Comparison of ENCODE assay signal across 23 cellular contexts in genomic region chr3:107669669-107670068, GRCh38.
"Had no signal": no experiment of that assay in that cellular context is flagged by ENCODE, and none has a peak within 500 bp of the region (broad histone marks: within the 10 kb centered on the region; RNA-seq: fewer than 3 reads in every experiment).

No MANE protein-coding gene starts in this region.

- H3K4me2 ChIP-seq: hepatocyte had no signal

- H3K4me1 ChIP-seq: foreskin keratinocyte, lower lobe of right lung, pancreas, upper lobe of right lung, vagina had no signal

- H3K4me3 Mint-ChIP-seq: dendritic cell treated with granulocyte-macrophage colony-stimulating factor and Interleukin-4, amounts not matched to agents 40 ng/mL and 50 ng/mL, for 4 days; effector memory CD8-positive, alpha-beta T cell; naive thymus-derived CD8-positive, alpha-beta T cell; stimulated activated memory B cell treated with anti-CD40 and anti-IgM and Interleukin-4, amounts not matched to agents 10 μg/mL and 1 μg/mL and 100 μg/mL, for 72 hours; stimulated activated naive CD8-positive, alpha-beta T cell treated with anti-CD3 and anti-CD28 coated beads, Interleukin-15, Interleukin-2, amounts not matched to agents 100 ng/mL and 50 ng/mL, for 24 hours had no signal

- H3K9me3 Mint-ChIP-seq: dendritic cell treated with granulocyte-macrophage colony-stimulating factor and Interleukin-4, amounts not matched to agents 40 ng/mL and 50 ng/mL, for 4 days; effector memory CD8-positive, alpha-beta T cell; naive thymus-derived CD8-positive, alpha-beta T cell; stimulated activated memory B cell treated with anti-CD40 and anti-IgM and Interleukin-4, amounts not matched to agents 10 μg/mL and 1 μg/mL and 100 μg/mL, for 72 hours; stimulated activated naive CD8-positive, alpha-beta T cell treated with anti-CD3 and anti-CD28 coated beads, Interleukin-15, Interleukin-2, amounts not matched to agents 100 ng/mL and 50 ng/mL, for 24 hours had no signal

- H3K27me3 Mint-ChIP-seq: dendritic cell treated with granulocyte-macrophage colony-stimulating factor and Interleukin-4, amounts not matched to agents 40 ng/mL and 50 ng/mL, for 4 days; effector memory CD8-positive, alpha-beta T cell; naive thymus-derived CD8-positive, alpha-beta T cell; progenitor cell of endocrine pancreas; stimulated activated memory B cell treated with anti-CD40 and anti-IgM and Interleukin-4, amounts not matched to agents 10 μg/mL and 1 μg/mL and 100 μg/mL, for 72 hours; stimulated activated naive CD8-positive, alpha-beta T cell treated with anti-CD3 and anti-CD28 coated beads, Interleukin-15, Interleukin-2, amounts not matched to agents 100 ng/mL and 50 ng/mL, for 24 hours had no signal

- H3K4me3 ChIP-seq: esophagus muscularis mucosa, hepatocyte, left ventricle myocardium inferior, lower lobe of right lung, pancreas, tibial nerve, upper lobe of right lung, vagina had no signal

- H3K36me3 Mint-ChIP-seq: stimulated activated memory B cell treated with anti-CD40 and anti-IgM and Interleukin-4, amounts not matched to agents 10 μg/mL and 1 μg/mL and 100 μg/mL, for 72 hours had no signal

- H3K36me3 ChIP-seq: esophagus muscularis mucosa, lower lobe of right lung, pancreas, tibial nerve, upper lobe of right lung, vagina had no signal

- H3K27me3 ChIP-seq: esophagus muscularis mucosa, foreskin keratinocyte, hepatocyte, pancreas, tibial nerve, upper lobe of right lung, vagina had no signal

- H2AFZ ChIP-seq: hepatocyte had no signal

- DNase-seq: effector memory CD8-positive, alpha-beta T cell; foreskin keratinocyte; head of caudate nucleus; kidney; left cardiac atrium; left ventricle myocardium inferior; lower lobe of right lung; mesendoderm; naive thymus-derived CD8-positive, alpha-beta T cell; occipital lobe; pancreas; right cardiac atrium; stimulated activated CD4-positive, alpha-beta T cell treated with anti-CD3 and anti-CD28 coated beads, Interleukin-4, amount 100 ng/mL, for 24 hours; upper lobe of right lung had no signal

- H3K27ac Mint-ChIP-seq: dendritic cell treated with granulocyte-macrophage colony-stimulating factor and Interleukin-4, amounts not matched to agents 40 ng/mL and 50 ng/mL, for 4 days; effector memory CD8-positive, alpha-beta T cell; progenitor cell of endocrine pancreas; stimulated activated memory B cell treated with anti-CD40 and anti-IgM and Interleukin-4, amounts not matched to agents 10 μg/mL and 1 μg/mL and 100 μg/mL, for 72 hours; stimulated activated naive CD8-positive, alpha-beta T cell treated with anti-CD3 and anti-CD28 coated beads, Interleukin-15, Interleukin-2, amounts not matched to agents 100 ng/mL and 50 ng/mL, for 24 hours had no signal

- H3K27ac ChIP-seq: epithelial cell of prostate, esophagus muscularis mucosa, foreskin keratinocyte, hepatocyte, left ventricle myocardium inferior, lower lobe of right lung, pancreas, tibial nerve, upper lobe of right lung, vagina had no signal

- H3K9me3 ChIP-seq: esophagus muscularis mucosa, left ventricle myocardium inferior, lower lobe of right lung, pancreas, tibial nerve, upper lobe of right lung, vagina had no signal
